8 cellular contexts compared by ENCODE assay signal in genomic region chr19:16828990-16829821, GRCh38. TPM values are rescaled to one million over a fixed set of nuclear protein-coding genes. Genes with fewer than 3 reads are reported as not detected.
A peak's percentile ranks its signal among the peaks of the same experiment; 100 is the strongest.
DNase-seq lines count a peak whose midpoint lies in the region; ATAC-seq and TF ChIP-seq lines count a peak whose summit lies in the region.

A gene with protein sequence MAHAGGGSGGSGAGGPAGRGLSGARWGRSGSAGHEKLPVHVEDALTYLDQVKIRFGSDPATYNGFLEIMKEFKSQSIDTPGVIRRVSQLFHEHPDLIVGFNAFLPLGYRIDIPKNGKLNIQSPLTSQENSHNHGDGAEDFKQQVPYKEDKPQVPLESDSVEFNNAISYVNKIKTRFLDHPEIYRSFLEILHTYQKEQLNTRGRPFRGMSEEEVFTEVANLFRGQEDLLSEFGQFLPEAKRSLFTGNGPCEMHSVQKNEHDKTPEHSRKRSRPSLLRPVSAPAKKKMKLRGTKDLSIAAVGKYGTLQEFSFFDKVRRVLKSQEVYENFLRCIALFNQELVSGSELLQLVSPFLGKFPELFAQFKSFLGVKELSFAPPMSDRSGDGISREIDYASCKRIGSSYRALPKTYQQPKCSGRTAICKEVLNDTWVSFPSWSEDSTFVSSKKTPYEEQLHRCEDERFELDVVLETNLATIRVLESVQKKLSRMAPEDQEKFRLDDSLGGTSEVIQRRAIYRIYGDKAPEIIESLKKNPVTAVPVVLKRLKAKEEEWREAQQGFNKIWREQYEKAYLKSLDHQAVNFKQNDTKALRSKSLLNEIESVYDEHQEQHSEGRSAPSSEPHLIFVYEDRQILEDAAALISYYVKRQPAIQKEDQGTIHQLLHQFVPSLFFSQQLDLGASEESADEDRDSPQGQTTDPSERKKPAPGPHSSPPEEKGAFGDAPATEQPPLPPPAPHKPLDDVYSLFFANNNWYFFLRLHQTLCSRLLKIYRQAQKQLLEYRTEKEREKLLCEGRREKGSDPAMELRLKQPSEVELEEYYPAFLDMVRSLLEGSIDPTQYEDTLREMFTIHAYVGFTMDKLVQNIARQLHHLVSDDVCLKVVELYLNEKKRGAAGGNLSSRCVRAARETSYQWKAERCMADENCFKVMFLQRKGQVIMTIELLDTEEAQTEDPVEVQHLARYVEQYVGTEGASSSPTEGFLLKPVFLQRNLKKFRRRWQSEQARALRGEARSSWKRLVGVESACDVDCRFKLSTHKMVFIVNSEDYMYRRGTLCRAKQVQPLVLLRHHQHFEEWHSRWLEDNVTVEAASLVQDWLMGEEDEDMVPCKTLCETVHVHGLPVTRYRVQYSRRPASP (plus strand): TSS chr19:16829398. CDS start chr19:16829421, 23 bp downstream.

- DNase-seq in GF-D8 (lab: John Stamatoyannopoulos, UW) (peak; percentile 53), NCI-H526 treated with DMSO at 0.1 percent for 48 hours (lab: John Stamatoyannopoulos, UW) (peak; percentile 59), colonic mucosa (peak; percentile 89)
- peak; percentile 87 for DNase-seq in activated CD4-positive, alpha-beta T cell treated with anti-CD3 and anti-CD28 coated beads, Interleukin-2, amount 50 U/mL, for 1 hour
- peak; percentile 75 to 88 for DNase-seq in stimulated activated CD4-positive, alpha-beta T cell treated with anti-CD3 and anti-CD28 coated beads, Interleukin-1b, Interleukin-23, amount 100 ng/mL, for 1 hour (ENCODE audit: low read depth in 2 of 2)

- peak within 1 kb of the TSS; percentile 40 for H3K27ac ChIP-seq in colonic mucosa
- peak within 1 kb of the TSS; percentile 62 for H3K27ac ChIP-seq in layer of hippocampus (ENCODE audit: low read depth, low read length)

- peak within 1 kb of the TSS; percentile 52 to 70 for H3K9ac ChIP-seq in colonic mucosa (ENCODE audit: low read depth in 2 of 2, low read length in 2 of 2)

- no peaks in the 10 kb centered on the region for H3K9me3 ChIP-seq in colonic mucosa

- peaks cover 4% of the 10 kb centered on the region for H3K4me1 ChIP-seq in colonic mucosa

- ATAC-seq in HG03196 (IDR thresholded peaks at IDR 0.05; ENCODE audit: unreplicated experiment) = peak; percentile 69
- ATAC-seq in GM21390 (IDR thresholded peaks at IDR 0.05; ENCODE audit: unreplicated experiment) = no peak

- no peak for TF ChIP-seq CTCF in colonic mucosa (IDR thresholded peaks at IDR 0.05)

- H3K27me3 ChIP-seq in colonic mucosa = no peaks in the 10 kb centered on the region
- no peaks in the 10 kb centered on the region for H3K27me3 ChIP-seq in layer of hippocampus (ENCODE audit: control insufficient read depth, insufficient read depth, low read length)

- peaks cover 12% of the 10 kb centered on the region for H3K36me3 ChIP-seq in colonic mucosa

- intact Hi-C loops in colonic mucosa (cut with DNase I) = no loop called here

- peak within 1 kb of the TSS; percentile 81 for H3K4me3 ChIP-seq in colonic mucosa

RNA-seq across cellular contexts. Expression of the gene that starts here (rescaled TPM):
- total RNA-seq in colonic mucosa = 10 to 100 TPM; 19.8 to 31.0 TPM
